12 cellular contexts compared by ENCODE assay signal in the genomic region with DNA sequence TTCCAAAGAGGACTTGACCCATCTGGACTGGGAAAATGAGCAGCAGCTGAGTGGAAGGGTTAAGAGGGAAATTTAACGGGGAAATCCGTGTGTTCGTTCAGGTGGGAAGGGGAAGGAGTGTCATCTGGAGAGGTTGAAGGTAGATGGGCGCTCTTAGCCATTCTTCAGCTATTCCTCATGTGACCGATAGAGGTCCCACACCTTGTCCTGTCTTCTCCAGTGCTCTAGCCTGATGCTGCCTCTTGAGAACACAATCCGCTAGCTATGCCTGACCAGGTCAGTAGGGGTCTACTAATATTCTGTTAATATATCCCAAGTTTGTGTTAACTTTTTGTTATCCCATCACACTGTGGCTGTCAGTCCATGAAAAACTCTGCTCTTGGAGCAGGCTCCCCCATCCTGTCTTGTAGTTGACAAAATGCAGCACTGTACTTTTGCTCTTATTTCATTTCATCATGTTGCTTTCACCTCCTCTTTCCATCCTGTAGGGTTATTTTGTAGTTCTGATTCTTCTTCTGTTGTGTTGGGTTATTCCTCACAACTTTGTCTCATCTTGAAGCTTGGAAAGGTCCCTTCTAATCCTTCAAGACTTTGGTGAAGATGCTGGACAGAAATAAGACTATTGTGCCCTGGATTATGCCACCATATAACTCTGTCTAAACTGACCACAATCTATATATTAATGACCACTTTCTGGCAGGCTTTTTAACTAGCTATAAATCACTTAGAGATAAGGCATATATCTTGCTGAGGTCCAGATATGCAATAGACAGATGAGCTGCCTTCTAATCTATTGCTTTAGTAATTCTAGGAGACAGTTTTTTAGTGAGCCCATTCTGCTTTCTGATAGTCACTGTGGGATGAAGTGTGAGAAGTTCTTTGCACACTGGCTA.
A peak's percentile ranks its signal among the peaks of the same experiment; 100 is the strongest.
DNase-seq lines count a peak whose midpoint lies in the region; ATAC-seq and TF ChIP-seq lines count a peak whose summit lies in the region.
"Had no signal": no experiment of that assay in that cellular context is flagged by ENCODE, and none has a peak within 500 bp of the region (broad histone marks: within the 10 kb centered on the region; RNA-seq: fewer than 3 reads in every experiment).

No MANE protein-coding gene starts in this region.

- CTCF ChIA-PET in HEK293T (lab: Yijun Ruan, JAX): interaction anchor here (0.5 to 2.0 kb wide), 11 partner anchors 8 to 1456 kb away, joined by 3 to 13 read pairs (median 4); no protein-coding TSS in a partner anchor

- H3K79me2 ChIP-seq in DOHH2 (ENCODE audit: control insufficient read depth, low read length) (no peaks in the 10 kb centered on the region), hepatocyte (no peaks in the 10 kb centered on the region)

- ATAC-seq in GM19035 (IDR thresholded peaks at IDR 0.05; ENCODE audit: unreplicated experiment): no peak
- ATAC-seq: activated CD4-positive, CD25-positive, alpha-beta regulatory T cell treated with anti-CD3 and anti-CD28 coated beads, Interleukin-2, amount 50 U/mL, for 24 hours; mucosa of descending colon had no signal

- no peak overlapping the region for H3K4me3 ChIP-seq in DOHH2 (ENCODE audit: low read length)
- H3K4me3 ChIP-seq in hepatocyte: no peak overlapping the region
- H3K4me3 ChIP-seq: mucosa of descending colon, spleen had no signal

- H2AFZ ChIP-seq in hepatocyte: no peak overlapping the region

- H4K20me1 ChIP-seq in DOHH2 (ENCODE audit: control insufficient read depth, insufficient read depth, low read depth, low read length) (no peaks in the 10 kb centered on the region), hepatocyte (ENCODE audit: insufficient read depth, poor library complexity, severe bottlenecking) (no peaks in the 10 kb centered on the region)

- TF ChIP-seq CTCF in DOHH2 (IDR thresholded peaks at IDR 0.05; ENCODE audit: low read depth, low read length, poor library complexity, severe bottlenecking) (peak; percentile 76), hepatocyte (IDR thresholded peaks at IDR 0.05; ENCODE audit: poor library complexity) (no peak)

- H3K4me2 ChIP-seq in DOHH2 (ENCODE audit: low read length) (no peak overlapping the region), hepatocyte (no peak overlapping the region)

- H3F3A ChIP-seq in DOHH2 (ENCODE audit: control insufficient read depth, insufficient read depth): no peaks in the 10 kb centered on the region

- peak; percentile 64 for DNase-seq in HEK293T (ENCODE audit: extremely low spot score)
- peak; percentile 16 for DNase-seq in SW480 (ENCODE audit: low spot score)
- DNase-seq in hepatocyte (ENCODE audit: low spot score): peak; percentile 7
- no peak for DNase-seq in midbrain (lab: John Stamatoyannopoulos, UW)
- no peak for DNase-seq in KG1 (lab: John Stamatoyannopoulos, UW)
- DNase-seq in HK-2 (ENCODE audit: unreplicated experiment): no peak
- DNase-seq: mucosa of descending colon, Right ventricle myocardium superior, spleen had no signal

- WGBS in hepatocyte (ENCODE audit: low lambda C conversion rate, missing lambda C conversion rate): 60% methylated on average over 6 of the region's 6 CpGs

- POLR2A ChIA-PET in HEK293T (lab: Yijun Ruan, JAX): no interaction called here

- no peaks in the 10 kb centered on the region for H3K9me3 ChIP-seq in DOHH2 (ENCODE audit: control insufficient read depth, insufficient read depth, low read length)
- H3K9me3 ChIP-seq in hepatocyte (ENCODE audit: low read depth): no peaks in the 10 kb centered on the region
- H3K9me3 ChIP-seq: mucosa of descending colon, spleen had no signal

- H3K9me2 ChIP-seq in DOHH2 (replicated peaks; ENCODE audit: control insufficient read depth, low read length): no peaks in the 10 kb centered on the region
- H3K9me2 ChIP-seq in hepatocyte (replicated peaks; ENCODE audit: insufficient read depth): no peaks in the 10 kb centered on the region

- H3K36me3 ChIP-seq in DOHH2 (ENCODE audit: control insufficient read depth, low read length) (no peaks in the 10 kb centered on the region), hepatocyte (replicated peaks; ENCODE audit: insufficient read depth, low read depth) (no peaks in the 10 kb centered on the region)
- H3K36me3 ChIP-seq: spleen had no signal

- H3K27ac ChIP-seq in DOHH2 (ENCODE audit: low read depth, low read length) (no peak overlapping the region), hepatocyte (no peak overlapping the region)
- H3K27ac ChIP-seq: spleen had no signal

- H3K4me1 ChIP-seq in DOHH2 (ENCODE audit: control insufficient read depth, low read length) (peaks cover 4% of the 10 kb centered on the region), hepatocyte (ENCODE audit: insufficient read depth) (peaks cover 9% of the 10 kb centered on the region)

- H3K27me3 ChIP-seq in DOHH2 (ENCODE audit: control insufficient read depth, low read length) (no peaks in the 10 kb centered on the region), hepatocyte (no peaks in the 10 kb centered on the region)
- H3K27me3 ChIP-seq: spleen had no signal

TF ChIP-seq in HEK293T, 16 proteins besides CTCF, POLR2A, EP300 and RAD21:
- TF ChIP-seq NFRKB (IDR thresholded peaks at IDR 0.05): no peak

Comparison
In these comparisons a context has a peak if more than half of its experiments do, and no peak if none do; other contexts are left out.
1. DNase-seq: peak in HEK293T (single experiment), SW480 (single experiment) and hepatocyte (single experiment); none in midbrain (single experiment), KG1 (single experiment) and HK-2 (single experiment).